In the genomic region with DNA sequence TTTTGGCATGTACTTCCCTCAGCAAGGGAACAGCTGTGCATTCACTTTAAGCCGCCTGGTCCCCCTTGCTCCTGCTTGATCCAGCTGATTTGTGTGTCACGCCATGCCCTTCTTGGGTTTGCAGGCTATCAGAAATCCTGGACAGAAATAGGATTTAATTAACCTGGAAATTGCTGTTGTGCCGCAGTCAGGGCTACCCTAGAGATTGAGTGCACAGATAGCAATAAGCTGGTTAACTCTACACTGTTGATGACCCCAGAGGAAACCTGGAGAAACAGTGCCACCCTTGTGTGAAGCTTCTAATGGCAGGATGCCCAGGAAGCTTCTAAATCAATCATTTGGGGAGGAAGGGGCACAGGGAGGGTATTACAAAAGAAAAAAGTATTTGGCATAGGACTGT, we compare ENCODE assay signal across 12 cellular contexts.
DNase-seq lines count a peak whose midpoint lies in the region; ATAC-seq and TF ChIP-seq lines count a peak whose summit lies in the region.
"Had no signal": no experiment of that assay in that cellular context is flagged by ENCODE, and none has a peak within 500 bp of the region (broad histone marks: within the 10 kb centered on the region; RNA-seq: fewer than 3 reads in every experiment).

No MANE protein-coding gene starts in this region.

- H4K20me1 ChIP-seq in GM23338 (replicated peaks; ENCODE audit: insufficient read depth), result peaks cover 94% of the 10 kb centered on the region
- H4K20me1 ChIP-seq in OCI-LY3 (ENCODE audit: insufficient read depth, low read length), result peaks cover 61% of the 10 kb centered on the region

- H3K9me3 ChIP-seq in OCI-LY3 (ENCODE audit: insufficient read depth, low read length) (no peaks in the 10 kb centered on the region), MG63 (no peaks in the 10 kb centered on the region)
- H3K9me3 ChIP-seq: heart right ventricle had no signal

- ATAC-seq in GM23338, result no peak

- H3K27me3 Mint-ChIP-seq in GM23338 (ENCODE audit: insufficient read depth, low read depth, poor library complexity), result peaks cover 37% of the 10 kb centered on the region
- H3K27me3 Mint-ChIP-seq: central memory CD8-positive, alpha-beta T cell had no signal

- H3K27me3 ChIP-seq in GM23338 (ENCODE audit: insufficient read depth), result no peaks in the 10 kb centered on the region
- no peaks in the 10 kb centered on the region for H3K27me3 ChIP-seq in OCI-LY3 (ENCODE audit: low read depth, low read length)
- no peaks in the 10 kb centered on the region for H3K27me3 ChIP-seq in H7 (ENCODE audit: control insufficient read depth, insufficient read depth, low read length)
- H3K27me3 ChIP-seq in MG63, result no peaks in the 10 kb centered on the region
- H3K27me3 ChIP-seq: heart right ventricle had no signal

- peaks cover 9% of the 10 kb centered on the region; the same call in 1 of the 2 replicates for H3F3A ChIP-seq in GM23338 (replicated peaks; ENCODE audit: low read depth)

- H3K79me2 ChIP-seq in GM23338 (replicated peaks; ENCODE audit: insufficient read depth) (peaks cover 100% of the 10 kb centered on the region), OCI-LY3 (ENCODE audit: low read length) (peaks cover 62% of the 10 kb centered on the region)

- no peak overlapping the region for H3K4me3 ChIP-seq in GM23338
- H3K4me3 ChIP-seq in OCI-LY3 (ENCODE audit: low read length), result no peak overlapping the region
- H3K4me3 ChIP-seq in H7 (ENCODE audit: insufficient read depth, low read depth, low read length), result no peak overlapping the region
- H3K4me3 ChIP-seq in MG63, result no peak overlapping the region

- H3K9me2 ChIP-seq in GM23338 (ENCODE audit: insufficient read depth), result no peaks in the 10 kb centered on the region

- H3K36me3 Mint-ChIP-seq in GM23338 (ENCODE audit: low read depth), result no peaks in the 10 kb centered on the region; the same call in 2 of the 3 replicates

- no peak overlapping the region for H3K9ac ChIP-seq in OCI-LY3 (ENCODE audit: low read length)

- peak; percentile 39; a peak in 3 of 4 replicates for TF ChIP-seq CTCF in GM23338 (conservative IDR thresholded peaks at IDR 0.05; ENCODE audit: low read depth in 2 of 2)
- peak; percentile 25; the same call in 1 of the 2 replicates for TF ChIP-seq CTCF in OCI-LY3 (IDR thresholded peaks at IDR 0.05; ENCODE audit: low read depth, low read length)

- H3K27ac Mint-ChIP-seq in GM23338, result peak overlapping the region; percentile 25; the same call in 1 of the 2 replicates

- H3K4me1 Mint-ChIP-seq in GM23338, result peaks cover 91% of the 10 kb centered on the region

- H3K4me2 ChIP-seq in GM23338 (0 out of 2 replicates have a peak overlapping the region, but pooled peaks have one; percentile 24), OCI-LY3 (ENCODE audit: low read length) (no peak overlapping the region)

- H2AFZ ChIP-seq in GM23338 (no peak overlapping the region), OCI-LY3 (ENCODE audit: low read depth, low read length) (no peak overlapping the region)

- peaks cover 91% of the 10 kb centered on the region for H3K4me1 ChIP-seq in GM23338 (ENCODE audit: insufficient read depth)
- H3K4me1 ChIP-seq in OCI-LY3 (ENCODE audit: low read length), result peaks cover 4% of the 10 kb centered on the region

- no peak overlapping the region for H3K4me3 Mint-ChIP-seq in GM23338
- H3K4me3 Mint-ChIP-seq: central memory CD8-positive, alpha-beta T cell had no signal

- H3K27ac ChIP-seq in GM23338 (ENCODE audit: low read depth), result no peak overlapping the region
- no peak overlapping the region for H3K27ac ChIP-seq in OCI-LY3 (ENCODE audit: low read length)

- H3K36me3 ChIP-seq in GM23338 (ENCODE audit: insufficient read depth) (peaks cover 5% of the 10 kb centered on the region; the same call in 1 of the 2 replicates), OCI-LY3 (replicated peaks; ENCODE audit: low read depth, low read length) (no peaks in the 10 kb centered on the region), H7 (replicated peaks; ENCODE audit: control insufficient read depth, insufficient read depth, low read length) (no peaks in the 10 kb centered on the region), MG63 (no peaks in the 10 kb centered on the region)
- H3K36me3 ChIP-seq: heart right ventricle had no signal

- no peaks in the 10 kb centered on the region; the same call in 2 of the 3 replicates for H3K9me3 Mint-ChIP-seq in GM23338
- H3K9me3 Mint-ChIP-seq: central memory CD8-positive, alpha-beta T cell had no signal

- peak; percentile 6 for DNase-seq in COLO668 (lab: John Stamatoyannopoulos, UW; ENCODE audit: unreplicated experiment)
- DNase-seq in GM23338 (ENCODE audit: low spot score), result no peak
- DNase-seq in left kidney (ENCODE audit: low read depth, low spot score), result peak; percentile 77
- DNase-seq in H7, result no peak
- no peak for DNase-seq in stimulated activated CD4-positive, alpha-beta T cell treated with anti-CD3 and anti-CD28 coated beads, Interleukin-4, amount 100 ng/mL, for 24 hours
- DNase-seq in MG63, result no peak
- no peak for DNase-seq in NCI-H1930 (lab: John Stamatoyannopoulos, UW)
- DNase-seq: activated CD4-positive, alpha-beta T cell treated with anti-CD3 and anti-CD28 coated beads, Interleukin-2, amount 50 U/mL, for 48 hours; heart right ventricle; Karpas-422 had no signal

TF ChIP-seq in GM23338, 12 proteins besides CTCF, POLR2A, EP300 and RAD21 (continues in another document):
- TF ChIP-seq JUNB (IDR thresholded peaks at IDR 0.05; ENCODE audit: unreplicated experiment), result no peak
- TF ChIP-seq ZNF331 (CRISPR knock-in tag; IDR thresholded peaks at IDR 0.05; ENCODE audit: low read depth), result no peak
- no peak for TF ChIP-seq ZNF114 (CRISPR knock-in tag; IDR thresholded peaks at IDR 0.05)
- no peak for TF ChIP-seq EZH2phosphoT487 (IDR thresholded peaks at IDR 0.05; ENCODE audit: unreplicated experiment)
- TF ChIP-seq, protein P1, sequence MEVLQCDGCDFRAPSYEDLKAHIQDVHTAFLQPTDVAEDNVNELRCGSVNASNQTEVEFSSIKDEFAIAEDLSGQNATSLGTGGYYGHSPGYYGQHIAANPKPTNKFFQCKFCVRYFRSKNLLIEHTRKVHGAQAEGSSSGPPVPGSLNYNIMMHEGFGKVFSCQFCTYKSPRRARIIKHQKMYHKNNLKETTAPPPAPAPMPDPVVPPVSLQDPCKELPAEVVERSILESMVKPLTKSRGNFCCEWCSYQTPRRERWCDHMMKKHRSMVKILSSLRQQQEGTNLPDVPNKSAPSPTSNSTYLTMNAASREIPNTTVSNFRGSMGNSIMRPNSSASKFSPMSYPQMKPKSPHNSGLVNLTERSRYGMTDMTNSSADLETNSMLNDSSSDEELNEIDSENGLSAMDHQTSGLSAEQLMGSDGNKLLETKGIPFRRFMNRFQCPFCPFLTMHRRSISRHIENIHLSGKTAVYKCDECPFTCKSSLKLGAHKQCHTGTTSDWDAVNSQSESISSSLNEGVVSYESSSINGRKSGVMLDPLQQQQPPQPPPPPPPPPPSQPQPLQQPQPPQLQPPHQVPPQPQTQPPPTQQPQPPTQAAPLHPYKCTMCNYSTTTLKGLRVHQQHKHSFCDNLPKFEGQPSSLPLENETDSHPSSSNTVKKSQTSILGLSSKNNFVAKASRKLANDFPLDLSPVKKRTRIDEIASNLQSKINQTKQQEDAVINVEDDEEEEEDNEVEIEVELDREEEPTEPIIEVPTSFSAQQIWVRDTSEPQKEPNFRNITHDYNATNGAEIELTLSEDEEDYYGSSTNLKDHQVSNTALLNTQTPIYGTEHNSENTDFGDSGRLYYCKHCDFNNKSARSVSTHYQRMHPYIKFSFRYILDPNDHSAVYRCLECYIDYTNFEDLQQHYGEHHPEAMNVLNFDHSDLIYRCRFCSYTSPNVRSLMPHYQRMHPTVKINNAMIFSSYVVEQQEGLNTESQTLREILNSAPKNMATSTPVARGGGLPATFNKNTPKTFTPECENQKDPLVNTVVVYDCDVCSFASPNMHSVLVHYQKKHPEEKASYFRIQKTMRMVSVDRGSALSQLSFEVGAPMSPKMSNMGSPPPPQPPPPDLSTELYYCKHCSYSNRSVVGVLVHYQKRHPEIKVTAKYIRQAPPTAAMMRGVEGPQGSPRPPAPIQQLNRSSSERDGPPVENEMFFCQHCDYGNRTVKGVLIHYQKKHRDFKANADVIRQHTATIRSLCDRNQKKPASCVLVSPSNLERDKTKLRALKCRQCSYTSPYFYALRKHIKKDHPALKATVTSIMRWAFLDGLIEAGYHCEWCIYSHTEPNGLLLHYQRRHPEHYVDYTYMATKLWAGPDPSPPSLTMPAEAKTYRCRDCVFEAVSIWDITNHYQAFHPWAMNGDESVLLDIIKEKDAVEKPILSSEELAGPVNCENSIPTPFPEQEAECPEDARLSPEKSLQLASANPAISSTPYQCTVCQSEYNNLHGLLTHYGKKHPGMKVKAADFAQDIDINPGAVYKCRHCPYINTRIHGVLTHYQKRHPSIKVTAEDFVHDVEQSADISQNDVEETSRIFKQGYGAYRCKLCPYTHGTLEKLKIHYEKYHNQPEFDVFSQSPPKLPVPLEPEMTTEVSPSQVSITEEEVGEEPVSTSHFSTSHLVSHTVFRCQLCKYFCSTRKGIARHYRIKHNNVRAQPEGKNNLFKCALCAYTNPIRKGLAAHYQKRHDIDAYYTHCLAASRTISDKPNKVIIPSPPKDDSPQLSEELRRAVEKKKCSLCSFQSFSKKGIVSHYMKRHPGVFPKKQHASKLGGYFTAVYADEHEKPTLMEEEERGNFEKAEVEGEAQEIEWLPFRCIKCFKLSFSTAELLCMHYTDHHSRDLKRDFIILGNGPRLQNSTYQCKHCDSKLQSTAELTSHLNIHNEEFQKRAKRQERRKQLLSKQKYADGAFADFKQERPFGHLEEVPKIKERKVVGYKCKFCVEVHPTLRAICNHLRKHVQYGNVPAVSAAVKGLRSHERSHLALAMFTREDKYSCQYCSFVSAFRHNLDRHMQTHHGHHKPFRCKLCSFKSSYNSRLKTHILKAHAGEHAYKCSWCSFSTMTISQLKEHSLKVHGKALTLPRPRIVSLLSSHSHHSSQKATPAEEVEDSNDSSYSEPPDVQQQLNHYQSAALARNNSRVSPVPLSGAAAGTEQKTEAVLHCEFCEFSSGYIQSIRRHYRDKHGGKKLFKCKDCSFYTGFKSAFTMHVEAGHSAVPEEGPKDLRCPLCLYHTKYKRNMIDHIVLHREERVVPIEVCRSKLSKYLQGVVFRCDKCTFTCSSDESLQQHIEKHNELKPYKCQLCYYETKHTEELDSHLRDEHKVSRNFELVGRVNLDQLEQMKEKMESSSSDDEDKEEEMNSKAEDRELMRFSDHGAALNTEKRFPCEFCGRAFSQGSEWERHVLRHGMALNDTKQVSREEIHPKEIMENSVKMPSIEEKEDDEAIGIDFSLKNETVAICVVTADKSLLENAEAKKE (CRISPR knock-in tag; IDR thresholded peaks at IDR 0.05), result no peak
- no peak for TF ChIP-seq CREB1 (CRISPR knock-in tag; IDR thresholded peaks at IDR 0.05; ENCODE audit: low read depth)
- no peak for TF ChIP-seq POLR2AphosphoS5 (IDR thresholded peaks at IDR 0.05; ENCODE audit: low read depth)
- TF ChIP-seq STAT1 (IDR thresholded peaks at IDR 0.05; ENCODE audit: unreplicated experiment), result no peak

Comparison
In these comparisons a context has a peak if more than half of its experiments do, and no peak if none do; other contexts are left out.
1. DNase-seq: peak in COLO668 (single experiment) and left kidney (single experiment); none in GM23338 (single experiment), H7 (single experiment), stimulated activated CD4-positive, alpha-beta T cell treated with anti-CD3 and anti-CD28 coated beads, Interleukin-4, amount 100 ng/mL, for 24 hours (single experiment), MG63 (single experiment) and NCI-H1930 (0 of 2).